ENCODE assay signal across 23 cellular contexts in the genomic region with DNA sequence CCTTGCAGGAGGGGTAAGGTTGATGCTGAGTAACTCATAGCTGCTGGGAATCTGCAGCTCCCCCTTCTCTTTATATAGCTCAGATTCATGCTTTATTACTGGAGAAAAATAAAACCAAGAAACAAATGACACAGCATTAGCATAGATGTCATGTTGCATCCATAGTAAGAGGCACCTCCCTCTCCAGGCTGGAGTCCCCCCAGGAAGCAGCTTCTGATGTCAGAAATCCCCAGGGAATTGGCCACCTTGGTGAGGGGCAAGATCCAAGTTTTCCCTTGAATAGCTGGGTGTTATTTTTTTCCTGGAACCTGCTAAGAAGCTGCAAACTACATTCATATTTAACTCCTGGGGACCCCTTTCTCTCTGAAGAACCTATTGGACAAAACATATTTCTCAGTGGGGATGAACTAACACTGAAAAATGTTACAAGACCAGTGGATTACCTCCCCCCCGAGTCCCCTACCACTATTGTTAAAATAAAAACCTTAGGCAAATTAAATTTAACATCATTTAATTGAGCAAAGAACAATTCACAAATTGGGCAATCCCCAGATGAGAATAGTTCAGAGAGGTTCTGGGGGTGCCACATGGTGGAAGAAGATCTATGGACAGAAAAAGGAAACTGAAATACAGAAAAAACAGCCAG.
"Had no signal": no experiment of that assay in that cellular context is flagged by ENCODE, and none has a peak within 500 bp of the region (broad histone marks: within the 10 kb centered on the region; RNA-seq: fewer than 3 reads in every experiment).

No MANE protein-coding gene starts in this region.

- H3K9me3 ChIP-seq: ascending aorta, body of pancreas had no signal

- FAIRE-seq: bronchial epithelial cell, RCC 7860 had no signal

- H3K4me1 ChIP-seq: ascending aorta, body of pancreas had no signal

- H3K4me1 Mint-ChIP-seq: activated CD8-positive, alpha-beta memory T cell treated with anti-CD3 and anti-CD28 coated beads, Interleukin-2, amount 10 ng/mL, durations not matched to agents 7 days and 5 days; activated T-helper 17 cell treated with anti-CD3 and anti-CD28 coated beads, Interleukin-2, amount 50 U/mL, for 72 hours had no signal

- H3K27me3 ChIP-seq: ascending aorta, body of pancreas had no signal

- H3K27ac ChIP-seq: ascending aorta, body of pancreas had no signal

- H3K27me3 Mint-ChIP-seq: activated T-helper 17 cell treated with anti-CD3 and anti-CD28 coated beads, Interleukin-2, amount 50 U/mL, for 72 hours had no signal

- H3K27ac Mint-ChIP-seq: activated CD8-positive, alpha-beta memory T cell treated with anti-CD3 and anti-CD28 coated beads, Interleukin-2, amount 10 ng/mL, durations not matched to agents 7 days and 5 days; activated naive CD8-positive, alpha-beta T cell treated with anti-CD3 and anti-CD28 coated beads, Interleukin-2, amount 50 U/mL, for 24 hours; activated T-helper 17 cell treated with anti-CD3 and anti-CD28 coated beads, Interleukin-2, amount 50 U/mL, for 72 hours; T-helper 1 cell treated with Interleukin-12 subunit alpha and Interleukin-12 subunit beta and Interleukin-4 antibody, amounts not matched to agents 30 μg/mL and 1 μg/mL, for 36 hours had no signal

- H3K36me3 ChIP-seq: ascending aorta had no signal

- ATAC-seq: activated CD8-positive, alpha-beta memory T cell treated with anti-CD3 and anti-CD28 coated beads, Interleukin-2, amount 10 ng/mL, durations not matched to agents 7 days and 5 days; activated naive CD8-positive, alpha-beta T cell treated with anti-CD3 and anti-CD28 coated beads, Interleukin-2, amount 50 U/mL, for 24 hours; activated T-helper 17 cell treated with anti-CD3 and anti-CD28 coated beads, Interleukin-2, amount 50 U/mL, for 72 hours; body of pancreas had no signal

- H3K4me3 ChIP-seq: ascending aorta, body of pancreas had no signal

- H3K4me3 Mint-ChIP-seq: activated CD8-positive, alpha-beta memory T cell treated with anti-CD3 and anti-CD28 coated beads, Interleukin-2, amount 10 ng/mL, durations not matched to agents 7 days and 5 days; activated naive CD8-positive, alpha-beta T cell treated with anti-CD3 and anti-CD28 coated beads, Interleukin-2, amount 50 U/mL, for 24 hours; activated T-cell treated with anti-CD3 and anti-CD28 coated beads, Interleukin-2, amount 50 U/mL, for 4 hours; activated T-helper 17 cell treated with anti-CD3 and anti-CD28 coated beads, Interleukin-2, amount 50 U/mL, for 72 hours; T-helper 1 cell treated with Interleukin-12 subunit alpha and Interleukin-12 subunit beta and Interleukin-4 antibody, amounts not matched to agents 30 μg/mL and 1 μg/mL, for 36 hours had no signal

- DNase-seq: activated CD4-positive, alpha-beta T cell treated with anti-CD3 and anti-CD28 coated beads for 48 hours; activated CD4-positive, alpha-beta T cell treated with anti-CD3 and anti-CD28 coated beads, Interleukin-2, amount 50 U/mL, for 48 hours; activated CD8-positive, alpha-beta memory T cell treated with anti-CD3 and anti-CD28 coated beads, Interleukin-2, amount 10 ng/mL, durations not matched to agents 7 days and 5 days; activated gamma-delta T cell; activated naive CD8-positive, alpha-beta T cell treated with anti-CD3 and anti-CD28 coated beads, Interleukin-2, amount 50 U/mL, for 24 hours; activated T-cell treated with anti-CD3 and anti-CD28 coated beads, Interleukin-2, amount 50 U/mL, for 4 hours; amniotic stem cell; body of pancreas; central memory CD4-positive, alpha-beta T cell; IMR-90; KG1; NCI-H1048; NCI-H146; NCI-H1930; NCI-H2171; NCI-H510A; NCI-H526 treated with DMSO at 0.1 percent for 48 hours; SHP77 treated with DMSO at 0.1 percent for 48 hours had no signal
